Comparison of ENCODE assay signal across 25 cellular contexts in genomic region chrX:151564035-151564434, GRCh38. TPM values are rescaled to one million over a fixed set of nuclear protein-coding genes. Genes with fewer than 3 reads are reported as not detected.
A peak's percentile ranks its signal among the peaks of the same experiment; 100 is the strongest.
DNase-seq lines count a peak whose midpoint lies in the region; ATAC-seq, FAIRE-seq and TF ChIP-seq lines count a peak whose summit lies in the region.
"Had no signal": no experiment of that assay in that cellular context is flagged by ENCODE, and none has a peak within 500 bp of the region (broad histone marks: within the 10 kb centered on the region; RNA-seq: fewer than 3 reads in every experiment).

No MANE protein-coding gene starts in this region.

- DNase-seq in PC-9, result no peak
- no peak for DNase-seq in K562 (ENCODE audit: extremely low read depth in 1 of 4, low spot score in 3 of 4)
- no peak for DNase-seq in neural crest cell (ENCODE audit: low read depth, low spot score)
- no peak for DNase-seq in head of caudate nucleus
- no peak for DNase-seq in CD8-positive, alpha-beta T cell
- no peak for DNase-seq in Kasumi-1 (lab: John Stamatoyannopoulos, UW)
- DNase-seq: 8988T; ACHN; BE2C; C1 segment of cervical spinal cord; Caco-2; Calu3; CD4-positive, alpha-beta memory T cell; CD4-positive, CD25-positive, alpha-beta regulatory T cell; DMS79 treated with DMSO at 0.1 percent for 48 hours; GF-D8 had no signal

- H3K4me3 ChIP-seq in PC-9 (peak overlapping the region; percentile 51), K562 (peak overlapping the region; percentile 37)
- H3K4me3 ChIP-seq in CD8-positive, alpha-beta T cell (ENCODE audit: low read depth, low read length), result no peak overlapping the region
- H3K4me3 ChIP-seq: BLaER1 had no signal

- peak overlapping the region; percentile 78 for H3K27ac Mint-ChIP-seq in neural crest cell (ENCODE audit: unreplicated experiment)
- no peak overlapping the region for H3K27ac Mint-ChIP-seq in CD8-positive, alpha-beta T cell
- H3K27ac Mint-ChIP-seq: CD4-positive, alpha-beta memory T cell had no signal

- WGBS in K562 (ENCODE audit: insufficient coverage, low coverage, missing lambda C conversion rate), result 54% methylated on average over 15 of the region's 21 CpGs

- H3K9me1 ChIP-seq in K562 (ENCODE audit: control insufficient read depth, insufficient read depth, low read length), result no peaks in the 10 kb centered on the region

- H3K9me3 ChIP-seq in PC-9 (ENCODE audit: insufficient read depth, low read depth) (no peaks in the 10 kb centered on the region), K562 (replicated peaks; ENCODE audit: control insufficient read depth, insufficient read depth, low read depth, low read length) (no peaks in the 10 kb centered on the region)
- no peaks in the 10 kb centered on the region for H3K9me3 ChIP-seq in CD8-positive, alpha-beta T cell (ENCODE audit: low read length)
- H3K9me3 ChIP-seq: BE2C, Caco-2 had no signal

- no peaks in the 10 kb centered on the region for H3K4me1 Mint-ChIP-seq in neural crest cell
- no peaks in the 10 kb centered on the region for H3K4me1 Mint-ChIP-seq in CD8-positive, alpha-beta T cell (ENCODE audit: low read depth)
- H3K4me1 Mint-ChIP-seq: CD14-positive monocyte; CD4-positive, alpha-beta memory T cell; CD4-positive, CD25-positive, alpha-beta regulatory T cell had no signal

- H3K4me1 ChIP-seq in PC-9 (replicated peaks; ENCODE audit: insufficient read depth) (no peaks in the 10 kb centered on the region), K562 (replicated peaks in 1 of 2; ENCODE audit: control insufficient read depth in 2 of 2, insufficient read depth in 2 of 2, low read length in 2 of 2) (peaks cover 0 to 15% of the 10 kb centered on the region in 2 experiments; a peak in 2 of 5 replicates)
- no peaks in the 10 kb centered on the region for H3K4me1 ChIP-seq in CD8-positive, alpha-beta T cell (ENCODE audit: insufficient read depth, low read length)
- H3K4me1 ChIP-seq: BE2C, BLaER1, Caco-2 had no signal

- H3K9ac ChIP-seq in K562 (ENCODE audit: insufficient read depth in 1 of 2, low read depth in 2 of 2, low read length in 2 of 2), result peak overlapping the region; percentile 38 to 58; a peak in 2 of 4 replicates
- H3K9ac ChIP-seq: BLaER1 had no signal

- no peak for ATAC-seq in K562
- no peak for ATAC-seq in CD8-positive, alpha-beta T cell

- no peak for TF ChIP-seq RAD21 in K562 (CRISPR knock-in tag; conservative IDR thresholded peaks at IDR 0.05 in 1 of 2, IDR thresholded peaks at IDR 0.05 in 1 of 2)

- H4K20me1 ChIP-seq in PC-9 (ENCODE audit: insufficient read depth) (0 out of 2 replicates have a peak, but pooled peaks cover 4% of the 10 kb centered on the region), K562 (replicated peaks; ENCODE audit: control insufficient read depth, insufficient read depth, low read length) (no peaks in the 10 kb centered on the region)
- H4K20me1 ChIP-seq: BLaER1 had no signal

- TF ChIP-seq POLR2A in K562 (conservative IDR thresholded peaks at IDR 0.05), result no peak

- no peaks in the 10 kb centered on the region for H3K27me3 Mint-ChIP-seq in neural crest cell (ENCODE audit: low read depth)
- H3K27me3 Mint-ChIP-seq in CD8-positive, alpha-beta T cell (ENCODE audit: low read depth), result peaks cover 2% of the 10 kb centered on the region

- H3K36me3 ChIP-seq in PC-9 (ENCODE audit: low read depth), result no peaks in the 10 kb centered on the region
- H3K36me3 ChIP-seq in K562 (ENCODE audit: control insufficient read depth, insufficient read depth, low read length), result no peaks in the 10 kb centered on the region
- H3K36me3 ChIP-seq in CD8-positive, alpha-beta T cell (ENCODE audit: insufficient read depth, low read length), result no peaks in the 10 kb centered on the region
- H3K36me3 ChIP-seq: BE2C, BLaER1 had no signal

- H3F3A ChIP-seq in PC-9 (ENCODE audit: insufficient read depth, low read depth), result no peaks in the 10 kb centered on the region

- H3K27me3 ChIP-seq in PC-9 (ENCODE audit: insufficient read depth, low read depth), result peaks cover 55% of the 10 kb centered on the region
- H3K27me3 ChIP-seq in K562 (ENCODE audit: control insufficient read depth in 2 of 2, insufficient read depth in 2 of 2, low read length in 2 of 2), result no peaks in the 10 kb centered on the region
- H3K27me3 ChIP-seq in CD8-positive, alpha-beta T cell (ENCODE audit: insufficient read depth, low read length), result no peaks in the 10 kb centered on the region
- H3K27me3 ChIP-seq: BE2C had no signal

- CTCF ChIA-PET in PC-9 (lab: Charles Lee), result no interaction called here
- CTCF ChIA-PET in K562 (lab: Yijun Ruan, JAX; ENCODE audit: low intra/inter-chr PET ratio), result no interaction called here
- CTCF ChIA-PET in CD8-positive, alpha-beta T cell (lab: Charles Lee), result no interaction called here

- BruUV-seq in PC-9 (replicated peaks; lab: Mats Ljungman, UMichigan), result no TSS peak
- BruUV-seq in K562 (replicated peaks; lab: Mats Ljungman, UMichigan), result no TSS peak

- no peak overlapping the region for H3K4me3 Mint-ChIP-seq in neural crest cell
- H3K4me3 Mint-ChIP-seq in CD8-positive, alpha-beta T cell, result no peak overlapping the region
- H3K4me3 Mint-ChIP-seq: CD14-positive monocyte; CD4-positive, alpha-beta memory T cell; CD4-positive, CD25-positive, alpha-beta regulatory T cell had no signal

- H3K36me3 Mint-ChIP-seq in neural crest cell (ENCODE audit: low read depth), result peaks cover 7% of the 10 kb centered on the region
- no peaks in the 10 kb centered on the region for H3K36me3 Mint-ChIP-seq in CD8-positive, alpha-beta T cell
- H3K36me3 Mint-ChIP-seq: CD14-positive monocyte; CD4-positive, alpha-beta memory T cell; CD4-positive, CD25-positive, alpha-beta regulatory T cell had no signal

- H3K27ac ChIP-seq in PC-9, result peak overlapping the region; percentile 24
- no peak overlapping the region for H3K27ac ChIP-seq in K562 (ENCODE audit: extremely low read depth, low read depth, low read length)
- H3K27ac ChIP-seq in CD8-positive, alpha-beta T cell (ENCODE audit: low read depth, low read length), result no peak overlapping the region
- H3K27ac ChIP-seq: BLaER1 had no signal

- POLR2A ChIA-PET in PC-9 (lab: Charles Lee; ENCODE audit: unreplicated experiment), result no interaction called here
- POLR2A ChIA-PET in K562 (lab: Yijun Ruan, JAX), result no interaction called here
- POLR2A ChIA-PET in CD8-positive, alpha-beta T cell (lab: Charles Lee), result no interaction called here

- no peaks in the 10 kb centered on the region for H3K9me2 ChIP-seq in PC-9 (ENCODE audit: insufficient read depth)

- H2AFZ ChIP-seq in PC-9, result peak overlapping the region; percentile 71
- no peak overlapping the region for H2AFZ ChIP-seq in K562 (ENCODE audit: low read depth, low read length)

- TF ChIP-seq CTCF in PC-9 (conservative IDR thresholded peaks at IDR 0.05), result no peak
- no peak for TF ChIP-seq CTCF in K562 (IDR thresholded peaks at IDR 0.05 in 2 of 3, conservative IDR thresholded peaks at IDR 0.05 in 1 of 3; ENCODE audit: insufficient read depth in 2 of 3, low read depth in 1 of 3, low read length in 3 of 3)
- TF ChIP-seq CTCF in neural crest cell (conservative IDR thresholded peaks at IDR 0.05), result no peak
- TF ChIP-seq CTCF in CD8-positive, alpha-beta T cell (IDR thresholded peaks at IDR 0.05), result no peak

- no peak for TF ChIP-seq EP300 in K562 (IDR thresholded peaks at IDR 0.05; ENCODE audit: low read length)

- no peak for FAIRE-seq in K562 (lab: Jason Lieb, UNC)
- FAIRE-seq: A204.1, D721Med, G401.6, GM12891, GM19239 had no signal

- in situ Hi-C loops in K562 (cut with MboI), result no loop called here

- peaks cover 7% of the 10 kb centered on the region for H3K9me3 Mint-ChIP-seq in neural crest cell
- H3K9me3 Mint-ChIP-seq in CD8-positive, alpha-beta T cell, result no peaks in the 10 kb centered on the region

- intact Hi-C loops in PC-9 (cut with micrococcal nuclease; ENCODE audit: unreplicated experiment) (no loop called here), K562 (cut with micrococcal nuclease) (no loop called here), head of caudate nucleus (cut with DNase I) (no loop called here)
- intact Hi-C loops in CD8-positive, alpha-beta T cell (cut with DNase I, micrococcal nuclease), result no loop called here

- H3K79me2 ChIP-seq in PC-9 (ENCODE audit: low read depth), result peaks cover 49% of the 10 kb centered on the region
- H3K79me2 ChIP-seq in K562 (ENCODE audit: control insufficient read depth, insufficient read depth, low read length), result peaks cover 21% of the 10 kb centered on the region

- H3K4me2 ChIP-seq in PC-9 (peak overlapping the region; percentile 55), K562 (ENCODE audit: insufficient read depth, low read length) (peak overlapping the region; percentile 41)
- H3K4me2 ChIP-seq: BLaER1 had no signal

TF ChIP-seq in K562, 482 proteins besides CTCF, POLR2A, EP300 and RAD21 (continues in another document):
- no peak for TF ChIP-seq MEF2A (IDR thresholded peaks at IDR 0.05; ENCODE audit: control insufficient read depth, low read depth, low read length)
- TF ChIP-seq ELF2 (CRISPR knock-in tag; IDR thresholded peaks at IDR 0.05), result no peak
- TF ChIP-seq E2F3 (CRISPR knock-in tag; IDR thresholded peaks at IDR 0.05), result no peak

RNA-seq across cellular contexts. Expression of gene PASD1, which starts 0.6 kb away (rescaled TPM):
- total RNA-seq in PC-9 (2021) (not detected in 2 replicates), K562 (2014; rRNA removed) (9.5 and 12.3 TPM in 2 replicates), K562 (2014; rRNA removed; fragmentation: Illumina TruSeq; extraction: Trizol) (10.9 and 11.3 TPM in 2 replicates), K562 (2015; rRNA removed; fragmentation: Illumina TruSeq; extraction: Trizol) (11.0 and 11.7 TPM in 2 replicates), K562 (2021) (9.6 and 10.5 TPM in 2 replicates), neural crest cell (not detected in 2 replicates)
- 1.8 and 3.6 TPM in 2 replicates for total RNA-seq in K562 (2011; cell fraction: chromatin; rRNA removed; ENCODE audit: low replicate concordance)
- 0.83 and 1.6 TPM in 2 replicates for total RNA-seq in K562 (2011; cell fraction: nucleolus; rRNA removed)
- total RNA-seq in K562 (2011; cell fraction: nucleoplasm; rRNA removed), result 2.1 and 2.5 TPM in 2 replicates
- polyA plus RNA-seq in K562 (2011; rRNA removed) (6.9 and 7.9 TPM in 2 replicates), K562 (2014; fragmentation: Illumina TruSeq; extraction: Trizol) (12.2 and 12.8 TPM in 2 replicates), K562 (2014; fragmentation: Nextera tagmentation; extraction: Ambion mirVana) (1 to 10 TPM; 1.7 to 4.3 TPM), K562 (2014; rRNA removed) (11.1 and 11.3 TPM in 2 replicates)
- 5.5 and 6.8 TPM in 2 replicates for polyA plus RNA-seq in K562 (2011; cell fraction: cytosol; rRNA removed)
- polyA plus RNA-seq in K562 (2011; cell fraction: nucleus; rRNA removed), result 2.8 and 3.7 TPM in 2 replicates
- polyA plus RNA-seq in K562 (2012), result 7.5 TPM in 2 replicates
- polyA minus RNA-seq in K562 (2011; rRNA and poly(A)+ RNA removed), result 6.0 and 6.3 TPM in 2 replicates
- 1.1 and 1.9 TPM in 2 replicates for polyA minus RNA-seq in K562 (2011; cell fraction: cytosol; rRNA and poly(A)+ RNA removed)
- polyA minus RNA-seq in K562 (2011; cell fraction: nucleus; rRNA and poly(A)+ RNA removed), result 1.1 and 2.0 TPM in 2 replicates
- total RNA-seq in CD8-positive, alpha-beta T cell, result not detected
- total RNA-seq: A673; Caco-2; Calu3; CD4-positive, alpha-beta memory T cell; CD4-positive, CD25-positive, alpha-beta regulatory T cell had no signal
- polyA plus RNA-seq: AG04450; CD14-positive monocyte; CD4-positive, alpha-beta memory T cell; CD4-positive, CD25-positive, alpha-beta regulatory T cell had no signal
